Comparison of ENCODE assay signal across 13 cellular contexts in genomic region chr2:63845866-63846265, GRCh38. TPM values are rescaled to one million over a fixed set of nuclear protein-coding genes. Genes with fewer than 3 reads are reported as not detected.
A peak's percentile ranks its signal among the peaks of the same experiment; 100 is the strongest.
DNase-seq lines count a peak whose midpoint lies in the region; ATAC-seq and TF ChIP-seq lines count a peak whose summit lies in the region.
"Had no signal": no experiment of that assay in that cellular context is flagged by ENCODE, and none has a peak within 500 bp of the region (broad histone marks: within the 10 kb centered on the region; RNA-seq: fewer than 3 reads in every experiment).

No MANE protein-coding gene starts in this region.

- no peaks in the 10 kb centered on the region for H3K9me3 ChIP-seq in CD8-positive, alpha-beta memory T cell (ENCODE audit: low read length)
- H3K9me3 ChIP-seq in OCI-LY7 (ENCODE audit: low read length) = no peaks in the 10 kb centered on the region

- peak overlapping the region; percentile 7; the same call in 1 of the 2 replicates for H3K4me2 ChIP-seq in OCI-LY7 (ENCODE audit: low read length)
- H3K4me2 ChIP-seq: PC-9 had no signal

- H3K4me3 Mint-ChIP-seq in CD8-positive, alpha-beta memory T cell = peak overlapping the region in 1 of 7 donors; percentile 71
- H3K4me3 Mint-ChIP-seq in glutamatergic neuron (ENCODE audit: unreplicated experiment) (peak overlapping the region; percentile 54), osteocyte (ENCODE audit: unreplicated experiment) (no peak overlapping the region)

- H3K36me3 ChIP-seq in CD8-positive, alpha-beta memory T cell (ENCODE audit: insufficient read depth, low read length) = no peaks in the 10 kb centered on the region
- peaks cover 48% of the 10 kb centered on the region for H3K36me3 ChIP-seq in OCI-LY7 (ENCODE audit: insufficient read depth, low read length)

- peaks cover 50% of the 10 kb centered on the region for H3K4me1 ChIP-seq in CD8-positive, alpha-beta memory T cell (ENCODE audit: insufficient read depth, low read length)
- peaks cover 26% of the 10 kb centered on the region for H3K4me1 ChIP-seq in OCI-LY7 (ENCODE audit: insufficient read depth, low read length, poor library complexity, severe bottlenecking)

- no peak for DNase-seq in CD8-positive, alpha-beta memory T cell
- DNase-seq in OCI-LY7 (ENCODE audit: low spot score) (no peak), glutamatergic neuron (no peak), osteocyte (ENCODE audit: extremely low spot score, unreplicated experiment) (no peak), NCI-H1048 (lab: John Stamatoyannopoulos, UW) (no peak), HuH-7.5 (ENCODE audit: low spot score) (no peak)
- DNase-seq: C1 segment of cervical spinal cord; effector memory CD4-positive, alpha-beta T cell; GF-D8; NCI-H226; PC-9 had no signal

- H4K20me1 ChIP-seq in OCI-LY7 (ENCODE audit: insufficient read depth, low read length) = peaks cover 34% of the 10 kb centered on the region

- no peaks in the 10 kb centered on the region for H3K27me3 Mint-ChIP-seq in CD8-positive, alpha-beta memory T cell
- H3K27me3 Mint-ChIP-seq in glutamatergic neuron (ENCODE audit: unreplicated experiment) (peaks cover 2% of the 10 kb centered on the region), osteocyte (ENCODE audit: unreplicated experiment) (no peaks in the 10 kb centered on the region)

- no peak overlapping the region for H3K4me3 ChIP-seq in CD8-positive, alpha-beta memory T cell (ENCODE audit: low read length)
- H3K4me3 ChIP-seq in OCI-LY7 (ENCODE audit: low read depth, low read length, poor library complexity, severe bottlenecking) = no peak overlapping the region
- H3K4me3 ChIP-seq: PC-9 had no signal

- H3K27me3 ChIP-seq in CD8-positive, alpha-beta memory T cell (ENCODE audit: insufficient read depth, low read length, poor library complexity, severe bottlenecking) = no peaks in the 10 kb centered on the region

- no peak for ATAC-seq in HG02588 (IDR thresholded peaks at IDR 0.05; ENCODE audit: unreplicated experiment)
- no peak for ATAC-seq in GM18505 (IDR thresholded peaks at IDR 0.05; ENCODE audit: unreplicated experiment)

- peaks cover 70 to 88% (median 82%) of the 10 kb centered on the region in 3 donors for H3K4me1 Mint-ChIP-seq in CD8-positive, alpha-beta memory T cell
- H3K4me1 Mint-ChIP-seq in glutamatergic neuron (ENCODE audit: low read depth, unreplicated experiment) (peaks cover 40% of the 10 kb centered on the region), osteocyte (ENCODE audit: unreplicated experiment) (peaks cover 72% of the 10 kb centered on the region)

- no peak overlapping the region for H2AFZ ChIP-seq in OCI-LY7 (ENCODE audit: low read length)
- H2AFZ ChIP-seq: PC-9 had no signal

- POLR2A ChIA-PET in CD8-positive, alpha-beta memory T cell (lab: Charles Lee) = interaction anchor here (0.7 kb wide), 1 partner anchor 309 kb away, joined by 3 read pairs; no protein-coding TSS in a partner anchor
- POLR2A ChIA-PET in OCI-LY7 (lab: Charles Lee) = interaction anchor here (0.7 to 3.3 kb wide), 5 partner anchors 11 to 44 kb away, joined by 4 to 22 read pairs (median 7); no protein-coding TSS in a partner anchor

- TF ChIP-seq CTCF in OCI-LY7 (conservative IDR thresholded peaks at IDR 0.05; ENCODE audit: low read length) = no peak
- TF ChIP-seq CTCF in glutamatergic neuron (IDR thresholded peaks at IDR 0.05; ENCODE audit: partially characterized antibody, unreplicated experiment) = no peak
- TF ChIP-seq CTCF in osteocyte (IDR thresholded peaks at IDR 0.05) = no peak

- CTCF ChIA-PET in CD8-positive, alpha-beta memory T cell (lab: Charles Lee) = interaction anchor here (0.7 to 1.8 kb wide), 3 partner anchors 16 to 1210 kb away, joined by 3 to 4 read pairs (median 3); no protein-coding TSS in a partner anchor
- CTCF ChIA-PET in OCI-LY7 (lab: Charles Lee; ENCODE audit: unreplicated experiment) = no interaction called here

- peak overlapping the region in 6 of 8 donors; percentile 38 to 77 (median 58) for H3K27ac Mint-ChIP-seq in CD8-positive, alpha-beta memory T cell
- H3K27ac Mint-ChIP-seq in glutamatergic neuron (ENCODE audit: unreplicated experiment) (no peak overlapping the region), osteocyte (ENCODE audit: unreplicated experiment) (peak overlapping the region; percentile 74)

- no TSS peak for BruUV-seq in OCI-LY7 (replicated peaks; lab: Mats Ljungman, UMichigan)

- no peaks in the 10 kb centered on the region for H3K9me3 Mint-ChIP-seq in CD8-positive, alpha-beta memory T cell
- H3K9me3 Mint-ChIP-seq in glutamatergic neuron (ENCODE audit: unreplicated experiment) (peaks cover 3% of the 10 kb centered on the region), osteocyte (ENCODE audit: unreplicated experiment) (no peaks in the 10 kb centered on the region)

- intact Hi-C loops in OCI-LY7 (cut with micrococcal nuclease; ENCODE audit: unreplicated experiment) = no loop called here

- H3K79me2 ChIP-seq in OCI-LY7 (ENCODE audit: insufficient read depth, low read depth, low read length) = peaks cover 91% of the 10 kb centered on the region

- no peak overlapping the region for H3K27ac ChIP-seq in CD8-positive, alpha-beta memory T cell (ENCODE audit: low read depth, low read length)
- no peak overlapping the region for H3K27ac ChIP-seq in OCI-LY7 (ENCODE audit: low read depth, low read length, poor library complexity, severe bottlenecking)
- H3K27ac ChIP-seq: PC-9 had no signal

- TF ChIP-seq POLR2A in GM18505 (IDR thresholded peaks at IDR 0.05; ENCODE audit: borderline replicate concordance, extremely low read depth, insufficient read depth, insufficient read length) = no peak

- H3K9me2 ChIP-seq in OCI-LY7 (ENCODE audit: insufficient read depth, low read length) = no peaks in the 10 kb centered on the region

- peaks cover 0 to 13% (median 7%) of the 10 kb centered on the region in 3 donors for H3K36me3 Mint-ChIP-seq in CD8-positive, alpha-beta memory T cell
- no peaks in the 10 kb centered on the region for H3K36me3 Mint-ChIP-seq in glutamatergic neuron (ENCODE audit: unreplicated experiment)
- no peaks in the 10 kb centered on the region for H3K36me3 Mint-ChIP-seq in osteocyte (ENCODE audit: unreplicated experiment)

RNA-seq across cellular contexts. Expression of gene UGP2, which starts 4.2 kb away (rescaled TPM):
- 10 to 100 TPM; 59.2 to 59.8 TPM for total RNA-seq in CD8-positive, alpha-beta memory T cell
- polyA plus RNA-seq in CD8-positive, alpha-beta memory T cell = 131 TPM
- 53.7 and 56.9 TPM in 2 replicates for total RNA-seq in OCI-LY7 (2014; rRNA removed; shearing (Covaris generic))
- 71.4 and 91.4 TPM in 2 replicates for total RNA-seq in OCI-LY7 (2022)
- 68.6 TPM for total RNA-seq in glutamatergic neuron (ENCODE audit: unreplicated experiment)
- 109 and 112 TPM in 2 replicates for total RNA-seq in osteocyte
